ENCODE assay signal across 9 cellular contexts in the genomic region with DNA sequence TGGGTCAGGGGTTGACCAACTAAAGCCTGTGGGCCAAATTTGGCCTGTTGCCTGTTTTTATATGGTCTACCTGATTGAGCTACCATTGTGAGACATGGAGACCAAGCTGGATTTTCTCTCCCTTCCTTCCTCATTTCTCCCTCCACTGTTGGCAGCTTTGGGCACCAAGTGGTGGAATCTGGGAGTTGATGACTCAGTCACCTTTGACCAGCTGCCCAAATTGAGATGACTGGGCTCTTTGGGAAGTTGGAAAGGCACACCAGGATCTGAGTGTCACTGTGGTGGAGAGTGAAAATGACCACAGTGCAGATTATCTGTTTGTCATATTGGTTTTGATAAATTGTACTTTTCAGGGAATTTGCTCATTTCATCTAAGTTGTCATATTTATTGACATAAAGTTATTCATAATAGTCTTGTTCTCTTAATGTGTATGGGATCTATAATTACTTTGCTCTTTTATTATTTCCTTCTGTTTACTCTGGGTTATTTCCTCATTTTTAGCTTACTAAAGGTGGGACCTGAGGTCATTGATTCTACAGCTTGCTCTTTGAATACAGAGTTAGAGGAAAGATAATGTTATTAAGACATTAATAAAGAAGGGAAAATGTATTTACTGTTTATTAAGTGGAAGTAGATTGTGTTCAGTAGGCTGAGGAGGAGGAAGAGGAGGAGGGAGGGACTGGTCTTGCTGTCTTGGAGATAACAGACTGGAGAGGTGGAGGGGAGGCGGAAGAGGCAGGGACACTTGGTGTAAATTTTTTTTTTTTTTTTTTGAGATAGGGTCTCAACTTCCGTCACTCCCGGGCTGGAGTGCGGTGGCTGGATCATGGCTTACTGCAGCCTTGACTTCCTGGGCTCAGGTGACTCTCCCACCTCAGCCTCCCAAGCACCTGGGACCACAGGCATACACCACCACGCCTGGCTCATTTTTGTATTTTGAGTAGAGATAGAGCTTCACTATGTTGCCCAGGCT. TPM values are rescaled to one million over a fixed set of nuclear protein-coding genes. Genes with fewer than 3 reads are reported as not detected.
A peak's percentile ranks its signal among the peaks of the same experiment; 100 is the strongest.
DNase-seq lines count a peak whose midpoint lies in the region; ATAC-seq and TF ChIP-seq lines count a peak whose summit lies in the region.
"Had no signal": no experiment of that assay in that cellular context is flagged by ENCODE, and none has a peak within 500 bp of the region (broad histone marks: within the 10 kb centered on the region; RNA-seq: fewer than 3 reads in every experiment).

No MANE protein-coding gene starts in this region.

- no peaks in the 10 kb centered on the region for H3K36me3 Mint-ChIP-seq in endothelial cell (ENCODE audit: low read depth, unreplicated experiment)

- peaks cover 19% of the 10 kb centered on the region for H4K20me1 ChIP-seq in PC-3 (ENCODE audit: low read length)

- ATAC-seq in PC-3 (peak; percentile 96), omental fat pad (ENCODE audit: low FRiP score) (peak; percentile 55), HG03280 (IDR thresholded peaks at IDR 0.05; ENCODE audit: unreplicated experiment) (no peak)

- H3K4me1 Mint-ChIP-seq in endothelial cell (ENCODE audit: unreplicated experiment): peaks cover 20% of the 10 kb centered on the region

- H3K27ac Mint-ChIP-seq in endothelial cell (ENCODE audit: unreplicated experiment): peak overlapping the region; percentile 42
- H3K27ac Mint-ChIP-seq: activated naive CD8-positive, alpha-beta T cell treated with anti-CD3 and anti-CD28 coated beads, Interleukin-2, amount 10 ng/mL, durations not matched to agents 7 days and 5 days had no signal

- no peak for TF ChIP-seq CTCF in PC-3 (conservative IDR thresholded peaks at IDR 0.05; ENCODE audit: low read depth, low read length)
- TF ChIP-seq CTCF in endothelial cell (IDR thresholded peaks at IDR 0.05; ENCODE audit: unreplicated experiment): no peak
- no peak for TF ChIP-seq CTCF in omental fat pad (IDR thresholded peaks at IDR 0.05)

- peak overlapping the region; percentile 68 for H3K4me2 ChIP-seq in PC-3 (ENCODE audit: low read length)

- H3F3A ChIP-seq in PC-3 (ENCODE audit: low read length, unreplicated experiment): no peaks in the 10 kb centered on the region

- H3K27me3 Mint-ChIP-seq in endothelial cell (ENCODE audit: unreplicated experiment): peaks cover 3% of the 10 kb centered on the region
- H3K27me3 Mint-ChIP-seq: activated naive CD8-positive, alpha-beta T cell treated with anti-CD3 and anti-CD28 coated beads, Interleukin-2, amount 10 ng/mL, durations not matched to agents 7 days and 5 days had no signal

- H3K9me3 Mint-ChIP-seq in endothelial cell (ENCODE audit: unreplicated experiment): no peaks in the 10 kb centered on the region

- CTCF ChIA-PET in PC-3 (lab: Charles Lee): no interaction called here

- intact Hi-C loops in PC-3 (cut with micrococcal nuclease): loop anchor here (2.0 kb wide), 1 partner anchor 29 kb away; no protein-coding TSS in a partner anchor

- peak overlapping the region; percentile 26; the same call in 1 of the 2 replicates for H3K4me3 ChIP-seq in PC-3 (ENCODE audit: low read length)

- H3K9me3 ChIP-seq in PC-3 (ENCODE audit: low read length): no peaks in the 10 kb centered on the region

- no peaks in the 10 kb centered on the region for H3K36me3 ChIP-seq in PC-3 (ENCODE audit: low read depth, low read length)

- no peak overlapping the region for H2AFZ ChIP-seq in PC-3 (ENCODE audit: low read length)

- POLR2A ChIA-PET in PC-3 (lab: Charles Lee; ENCODE audit: unreplicated experiment): interaction anchor here (0.5 kb wide), 1 partner anchor 21 kb away, joined by 3 read pairs; no protein-coding TSS in a partner anchor

- no peak overlapping the region for H3K9ac ChIP-seq in PC-3 (ENCODE audit: low read length)

- H3K79me2 ChIP-seq in PC-3 (ENCODE audit: low read length): peaks cover 97% of the 10 kb centered on the region

- no peaks in the 10 kb centered on the region for H3K27me3 ChIP-seq in PC-3 (ENCODE audit: low read length)

- BruUV-seq in PC-3 (replicated peaks; lab: Mats Ljungman, UMichigan): no TSS peak

- no peaks in the 10 kb centered on the region for H3K9me2 ChIP-seq in PC-3 (replicated peaks; ENCODE audit: low read length)

- H3K4me1 ChIP-seq in PC-3 (ENCODE audit: insufficient read depth, low read length): peaks cover 28% of the 10 kb centered on the region

- peak overlapping the region; percentile 79 for H3K27ac ChIP-seq in PC-3 (ENCODE audit: low read length)

- peak; percentile 38 for DNase-seq in COLO829 (ENCODE audit: low spot score)
- peak; percentile 96 for DNase-seq in PC-3
- no peak for DNase-seq in endothelial cell (ENCODE audit: low spot score)
- no peak for DNase-seq in omental fat pad (ENCODE audit: low spot score)
- no peak for DNase-seq in NCI-H526 (lab: John Stamatoyannopoulos, UW)
- no peak for DNase-seq in SK-N-DZ (ENCODE audit: low spot score)
- no peak for DNase-seq in NCI-H1436 treated with DMSO at 0.1 percent for 48 hours (lab: John Stamatoyannopoulos, UW)
- DNase-seq: activated naive CD8-positive, alpha-beta T cell treated with anti-CD3 and anti-CD28 coated beads, Interleukin-2, amount 10 ng/mL, durations not matched to agents 7 days and 5 days had no signal

- no peak overlapping the region for H3K4me3 Mint-ChIP-seq in endothelial cell (ENCODE audit: unreplicated experiment)
- H3K4me3 Mint-ChIP-seq: activated naive CD8-positive, alpha-beta T cell treated with anti-CD3 and anti-CD28 coated beads, Interleukin-2, amount 10 ng/mL, durations not matched to agents 7 days and 5 days had no signal

RNA-seq across cellular contexts. Expression of gene AGFG1, which starts 31.8 kb away (rescaled TPM):
- 44.0 and 56.3 TPM in 2 replicates for total RNA-seq in PC-3 (2014; rRNA removed)
- total RNA-seq in endothelial cell (ENCODE audit: unreplicated experiment): 70.9 TPM
- total RNA-seq in omental fat pad: 100 to 1,000 TPM in 3 of 4 donors, 10 to 100 TPM in 1; 85.7 to 265 (median 186) TPM
- polyA plus RNA-seq in SK-N-DZ (2014; cell fraction: cytosol; rRNA removed): 18.5 and 19.1 TPM in 2 replicates
- polyA plus RNA-seq in SK-N-DZ (2014; cell fraction: nucleus; rRNA removed): 12.9 and 16.4 TPM in 2 replicates

Comparison
In these comparisons a context has a peak if more than half of its experiments do, and no peak if none do; other contexts are left out.
1. DNase-seq: peak in COLO829 (single experiment) and PC-3 (single experiment); none in endothelial cell (single experiment), omental fat pad (single experiment), NCI-H526 (0 of 2), SK-N-DZ (single experiment) and NCI-H1436 treated with DMSO at 0.1 percent for 48 hours (single experiment).